In the genomic region with DNA sequence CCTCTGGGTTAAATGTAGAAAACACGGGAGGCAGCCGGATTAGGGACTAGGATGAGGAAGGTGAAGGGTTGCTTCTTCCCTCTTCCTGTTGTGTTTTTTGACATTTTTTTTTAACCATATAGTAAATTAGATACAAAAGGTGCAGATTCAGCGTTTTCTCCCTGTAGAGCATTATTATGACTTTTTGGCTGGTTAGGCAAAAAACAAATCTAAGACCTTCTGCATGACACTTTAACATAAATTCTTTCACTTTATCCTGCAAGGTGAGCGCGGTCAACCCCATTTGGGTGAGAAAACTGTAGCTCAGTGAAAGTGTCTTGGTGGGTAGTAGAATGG, we compare ENCODE assay signal across 2 cellular contexts.
TF ChIP-seq lines count a peak whose summit lies in the region.

No MANE protein-coding gene starts in this region.

TF ChIP-seq in SK-N-SH, 30 proteins besides CTCF, POLR2A, EP300 and RAD21:
- TF ChIP-seq REST (IDR thresholded peaks at IDR 0.05; ENCODE audit: low read depth, low read length) (no peak), MAX (IDR thresholded peaks at IDR 0.05; ENCODE audit: low read depth) (no peak), MEF2A (IDR thresholded peaks at IDR 0.05; ENCODE audit: borderline replicate concordance, low read depth) (no peak), ELF1 (IDR thresholded peaks at IDR 0.05) (no peak), RFX5 (IDR thresholded peaks at IDR 0.05; ENCODE audit: low read length) (no peak), NRF1 (IDR thresholded peaks at IDR 0.05; ENCODE audit: low read depth, low read length) (no peak), FOXM1 (IDR thresholded peaks at IDR 0.05; ENCODE audit: low read depth) (no peak), TCF12 (IDR thresholded peaks at IDR 0.05) (no peak), JUND (IDR thresholded peaks at IDR 0.05) (no peak), USF1 (IDR thresholded peaks at IDR 0.05; ENCODE audit: borderline replicate concordance, low read depth) (no peak), SIN3A (IDR thresholded peaks at IDR 0.05; ENCODE audit: borderline replicate concordance, low read depth, low read length) (no peak), POLR2AphosphoS5 (IDR thresholded peaks at IDR 0.05; ENCODE audit: low read depth, low read length) (no peak), RXRA (IDR thresholded peaks at IDR 0.05; ENCODE audit: borderline replicate concordance, low read depth) (no peak), TEAD4 (IDR thresholded peaks at IDR 0.05; ENCODE audit: borderline replicate concordance, insufficient read depth) (no peak), FOSL2 (IDR thresholded peaks at IDR 0.05; ENCODE audit: borderline replicate concordance, low read depth) (no peak), YY1 (IDR thresholded peaks at IDR 0.05; ENCODE audit: low read depth) (no peak), SMC3 (IDR thresholded peaks at IDR 0.05; ENCODE audit: low read depth, low read length) (no peak)
- TF ChIP-seq, protein P1, sequence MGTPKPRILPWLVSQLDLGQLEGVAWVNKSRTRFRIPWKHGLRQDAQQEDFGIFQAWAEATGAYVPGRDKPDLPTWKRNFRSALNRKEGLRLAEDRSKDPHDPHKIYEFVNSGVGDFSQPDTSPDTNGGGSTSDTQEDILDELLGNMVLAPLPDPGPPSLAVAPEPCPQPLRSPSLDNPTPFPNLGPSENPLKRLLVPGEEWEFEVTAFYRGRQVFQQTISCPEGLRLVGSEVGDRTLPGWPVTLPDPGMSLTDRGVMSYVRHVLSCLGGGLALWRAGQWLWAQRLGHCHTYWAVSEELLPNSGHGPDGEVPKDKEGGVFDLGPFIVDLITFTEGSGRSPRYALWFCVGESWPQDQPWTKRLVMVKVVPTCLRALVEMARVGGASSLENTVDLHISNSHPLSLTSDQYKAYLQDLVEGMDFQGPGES (IDR thresholded peaks at IDR 0.05; ENCODE audit: low read depth, low read length): no peak

TF ChIP-seq in SK-N-SH treated with all-trans-retinoic acid at 6 μM for 48 hours, 23 proteins besides CTCF, POLR2A, EP300 and RAD21 (continued from another document):
- no peak for TF ChIP-seq CREB5 (CRISPR knock-in tag; IDR thresholded peaks at IDR 0.05; ENCODE audit: low read depth)
